10 cellular contexts compared by ENCODE assay signal in the genomic region with DNA sequence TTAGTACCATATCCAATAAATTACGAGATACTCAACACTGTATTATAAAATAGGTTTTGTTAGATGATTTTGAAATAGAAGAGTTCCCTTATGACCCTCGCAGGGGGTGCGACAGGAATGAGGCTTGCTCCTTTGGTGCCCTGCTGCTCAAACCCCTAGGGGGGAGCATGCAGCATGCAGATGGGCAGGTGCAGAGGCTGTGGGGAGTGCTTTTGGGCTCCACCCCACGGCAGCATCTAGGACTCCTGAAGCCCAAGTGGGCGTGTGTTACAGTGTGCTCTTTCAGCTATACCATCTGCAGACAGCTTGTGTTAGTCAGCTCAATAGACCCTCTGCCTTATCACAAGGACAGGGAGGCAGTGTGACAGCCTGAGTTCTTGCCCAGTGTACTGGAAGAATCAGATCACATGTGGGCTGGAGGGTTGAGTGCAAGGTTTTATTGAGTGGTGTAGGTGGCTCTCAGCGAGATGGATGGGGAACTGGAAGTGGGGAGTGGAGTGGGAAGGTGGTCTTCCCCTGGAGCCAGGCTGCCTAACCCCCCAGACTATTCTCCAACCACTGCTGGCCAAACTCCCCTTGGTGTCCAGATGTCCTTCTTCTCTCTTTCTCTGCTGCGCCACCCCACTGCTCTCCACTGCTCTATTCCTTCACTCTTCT. TPM values are rescaled to one million over a fixed set of nuclear protein-coding genes. Genes with fewer than 3 reads are reported as not detected.
DNase-seq lines count a peak whose midpoint lies in the region; ATAC-seq and TF ChIP-seq lines count a peak whose summit lies in the region.
"Had no signal": no experiment of that assay in that cellular context is flagged by ENCODE, and none has a peak within 500 bp of the region (broad histone marks: within the 10 kb centered on the region; RNA-seq: fewer than 3 reads in every experiment).

No MANE protein-coding gene starts in this region.

- H3K4me1 Mint-ChIP-seq in natural killer cell treated with Interleukin-12 subunit alpha and Interleukin-12 subunit beta and Interleukin-15 and Interleukin-18, amount 100 ng/mL, for 72 hours (ENCODE audit: low read depth in 2 of 2) = peaks cover 5 to 10% of the 10 kb centered on the region in 2 donors
- H3K4me1 Mint-ChIP-seq in type B pancreatic cell (ENCODE audit: unreplicated experiment) = peaks cover 4% of the 10 kb centered on the region
- H3K4me1 Mint-ChIP-seq in activated T-helper 1 cell treated with anti-CD3 and anti-CD28 coated beads, Interleukin-12 subunit alpha, Interleukin-12 subunit beta, Interleukin-2, Interleukin-4 antibody, amounts not matched to agents 30 ng/mL and 10 ng/mL and 1 ng/mL, durations not matched to agents 14 hours and 24 hours and 36 hours (ENCODE audit: low read depth) = peaks cover 14% of the 10 kb centered on the region
- H3K4me1 Mint-ChIP-seq: neural crest cell had no signal

- intact Hi-C loops in activated T-helper 1 cell treated with anti-CD3 and anti-CD28 coated beads, Interleukin-12 subunit alpha, Interleukin-12 subunit beta, Interleukin-2, Interleukin-4 antibody, amounts not matched to agents 30 ng/mL and 10 ng/mL and 1 ng/mL, durations not matched to agents 14 hours and 24 hours and 36 hours (cut with micrococcal nuclease) = loop anchor here (10.0 kb wide), 1 partner anchor 299 kb away; no protein-coding TSS in a partner anchor

- no peaks in the 10 kb centered on the region for H3K36me3 ChIP-seq in suprapubic skin

- H3K4me3 Mint-ChIP-seq in natural killer cell treated with Interleukin-12 subunit alpha and Interleukin-12 subunit beta and Interleukin-15 and Interleukin-18, amount 100 ng/mL, for 72 hours = no peak overlapping the region
- no peak overlapping the region for H3K4me3 Mint-ChIP-seq in type B pancreatic cell
- H3K4me3 Mint-ChIP-seq in activated T-helper 1 cell treated with anti-CD3 and anti-CD28 coated beads, Interleukin-12 subunit alpha, Interleukin-12 subunit beta, Interleukin-2, Interleukin-4 antibody, amounts not matched to agents 30 ng/mL and 10 ng/mL and 1 ng/mL, durations not matched to agents 14 hours and 24 hours and 36 hours = no peak overlapping the region
- H3K4me3 Mint-ChIP-seq: neural crest cell had no signal

- peak; percentile 82 for ATAC-seq in GM21737 (IDR thresholded peaks at IDR 0.05; ENCODE audit: unreplicated experiment)
- ATAC-seq in natural killer cell treated with Interleukin-12 subunit alpha and Interleukin-12 subunit beta and Interleukin-15 and Interleukin-18, amount 100 ng/mL, for 72 hours = peak; percentile 69 to 70

- no peak overlapping the region for H3K27ac Mint-ChIP-seq in natural killer cell treated with Interleukin-12 subunit alpha and Interleukin-12 subunit beta and Interleukin-15 and Interleukin-18, amount 100 ng/mL, for 72 hours
- no peak overlapping the region for H3K27ac Mint-ChIP-seq in type B pancreatic cell
- H3K27ac Mint-ChIP-seq in activated T-helper 1 cell treated with anti-CD3 and anti-CD28 coated beads, Interleukin-12 subunit alpha, Interleukin-12 subunit beta, Interleukin-2, Interleukin-4 antibody, amounts not matched to agents 30 ng/mL and 10 ng/mL and 1 ng/mL, durations not matched to agents 14 hours and 24 hours and 36 hours = no peak overlapping the region

- no peak overlapping the region for H3K27ac ChIP-seq in suprapubic skin

- peaks cover 23 to 28% of the 10 kb centered on the region in 2 donors for H3K27me3 Mint-ChIP-seq in natural killer cell treated with Interleukin-12 subunit alpha and Interleukin-12 subunit beta and Interleukin-15 and Interleukin-18, amount 100 ng/mL, for 72 hours
- H3K27me3 Mint-ChIP-seq in type B pancreatic cell = peaks cover 7% of the 10 kb centered on the region
- peaks cover 9% of the 10 kb centered on the region for H3K27me3 Mint-ChIP-seq in activated T-helper 1 cell treated with anti-CD3 and anti-CD28 coated beads, Interleukin-12 subunit alpha, Interleukin-12 subunit beta, Interleukin-2, Interleukin-4 antibody, amounts not matched to agents 30 ng/mL and 10 ng/mL and 1 ng/mL, durations not matched to agents 14 hours and 24 hours and 36 hours (ENCODE audit: insufficient read depth)

- TF ChIP-seq EP300 in suprapubic skin (IDR thresholded peaks at IDR 0.05) = no peak

- no peak for TF ChIP-seq POLR2A in suprapubic skin (IDR thresholded peaks at IDR 0.05)

- H3K36me3 Mint-ChIP-seq in natural killer cell treated with Interleukin-12 subunit alpha and Interleukin-12 subunit beta and Interleukin-15 and Interleukin-18, amount 100 ng/mL, for 72 hours = no peaks in the 10 kb centered on the region
- H3K36me3 Mint-ChIP-seq in type B pancreatic cell = no peaks in the 10 kb centered on the region
- H3K36me3 Mint-ChIP-seq in activated T-helper 1 cell treated with anti-CD3 and anti-CD28 coated beads, Interleukin-12 subunit alpha, Interleukin-12 subunit beta, Interleukin-2, Interleukin-4 antibody, amounts not matched to agents 30 ng/mL and 10 ng/mL and 1 ng/mL, durations not matched to agents 14 hours and 24 hours and 36 hours (ENCODE audit: low read depth) = no peaks in the 10 kb centered on the region

- peak; percentile 10 for DNase-seq in DMS153 (lab: John Stamatoyannopoulos, UW)
- no peak for DNase-seq in DMS153 treated with DMSO at 0.1 percent for 48 hours (lab: John Stamatoyannopoulos, UW; ENCODE audit: unreplicated experiment)
- DNase-seq in RKO (ENCODE audit: low spot score) = peak; percentile 38
- no peak for DNase-seq in natural killer cell treated with Interleukin-12 subunit alpha and Interleukin-12 subunit beta and Interleukin-15 and Interleukin-18, amount 100 ng/mL, for 72 hours (ENCODE audit: low spot score)
- DNase-seq in type B pancreatic cell (ENCODE audit: extremely low spot score, unreplicated experiment) = no peak
- DNase-seq in activated T-helper 1 cell treated with anti-CD3 and anti-CD28 coated beads, Interleukin-12 subunit alpha, Interleukin-12 subunit beta, Interleukin-2, Interleukin-4 antibody, amounts not matched to agents 30 ng/mL and 10 ng/mL and 1 ng/mL, durations not matched to agents 14 hours and 24 hours and 36 hours (ENCODE audit: low spot score) = no peak
- DNase-seq in suprapubic skin (ENCODE audit: low spot score in 2 of 2) = no peak
- DNase-seq: NCI-H1048 had no signal

- TF ChIP-seq CTCF in type B pancreatic cell (conservative IDR thresholded peaks at IDR 0.05) (no peak), suprapubic skin (IDR thresholded peaks at IDR 0.05) (no peak)

- H3K27me3 ChIP-seq in suprapubic skin = no peaks in the 10 kb centered on the region

- 75% methylated on average over 7 of the region's 7 CpGs for WGBS in suprapubic skin

- no peaks in the 10 kb centered on the region for H3K4me1 ChIP-seq in suprapubic skin

- no peak overlapping the region for H3K4me3 ChIP-seq in suprapubic skin

- no peaks in the 10 kb centered on the region for H3K9me3 Mint-ChIP-seq in natural killer cell treated with Interleukin-12 subunit alpha and Interleukin-12 subunit beta and Interleukin-15 and Interleukin-18, amount 100 ng/mL, for 72 hours
- no peaks in the 10 kb centered on the region for H3K9me3 Mint-ChIP-seq in type B pancreatic cell
- H3K9me3 Mint-ChIP-seq in activated T-helper 1 cell treated with anti-CD3 and anti-CD28 coated beads, Interleukin-12 subunit alpha, Interleukin-12 subunit beta, Interleukin-2, Interleukin-4 antibody, amounts not matched to agents 30 ng/mL and 10 ng/mL and 1 ng/mL, durations not matched to agents 14 hours and 24 hours and 36 hours = no peaks in the 10 kb centered on the region
- H3K9me3 Mint-ChIP-seq: neural crest cell had no signal

- H3K9me3 ChIP-seq in suprapubic skin = no peaks in the 10 kb centered on the region

RNA-seq across cellular contexts. Expression of gene MRC1, which starts 3.1 kb away (rescaled TPM):
- total RNA-seq in natural killer cell treated with Interleukin-12 subunit alpha and Interleukin-12 subunit beta and Interleukin-15 and Interleukin-18, amount 100 ng/mL, for 72 hours = not detected
- 0.74 and 0.80 TPM in 2 replicates for total RNA-seq in type B pancreatic cell (ENCODE audit: low replicate concordance)
- not detected in 2 replicates for total RNA-seq in activated T-helper 1 cell treated with anti-CD3 and anti-CD28 coated beads, Interleukin-12 subunit alpha, Interleukin-12 subunit beta, Interleukin-2, Interleukin-4 antibody, amounts not matched to agents 30 ng/mL and 10 ng/mL and 1 ng/mL, durations not matched to agents 14 hours and 24 hours and 36 hours
- 1 to 10 TPM; 3.3 to 9.8 (median 5.9) TPM for total RNA-seq in suprapubic skin
- total RNA-seq: neural crest cell had no signal

RNA-seq across cellular contexts. Expression of gene TMEM236, which starts 54.0 kb away (rescaled TPM):
- total RNA-seq in natural killer cell treated with Interleukin-12 subunit alpha and Interleukin-12 subunit beta and Interleukin-15 and Interleukin-18, amount 100 ng/mL, for 72 hours = under 1 TPM; 0.10 to 0.11 TPM
- total RNA-seq in type B pancreatic cell (ENCODE audit: low replicate concordance) (11.6 and 14.7 TPM in 2 replicates), suprapubic skin (under 1 TPM in 3 of 4 donors, not detected in 1; 0.11 to 0.39 (median 0.13) TPM)
- total RNA-seq in activated T-helper 1 cell treated with anti-CD3 and anti-CD28 coated beads, Interleukin-12 subunit alpha, Interleukin-12 subunit beta, Interleukin-2, Interleukin-4 antibody, amounts not matched to agents 30 ng/mL and 10 ng/mL and 1 ng/mL, durations not matched to agents 14 hours and 24 hours and 36 hours = 0.05 TPM in 1 of 2 replicates, not detected in the other
- total RNA-seq: neural crest cell had no signal

Comparison
In these comparisons a context has a peak if more than half of its experiments do, and no peak if none do; other contexts are left out.
1. DNase-seq: peak in DMS153 (single experiment) and RKO (single experiment); none in DMS153 treated with DMSO at 0.1 percent for 48 hours (single experiment), natural killer cell treated with Interleukin-12 subunit alpha and Interleukin-12 subunit beta and Interleukin-15 and Interleukin-18, amount 100 ng/mL, for 72 hours (single experiment), type B pancreatic cell (single experiment), activated T-helper 1 cell treated with anti-CD3 and anti-CD28 coated beads, Interleukin-12 subunit alpha, Interleukin-12 subunit beta, Interleukin-2, Interleukin-4 antibody, amounts not matched to agents 30 ng/mL and 10 ng/mL and 1 ng/mL, durations not matched to agents 14 hours and 24 hours and 36 hours (single experiment) and suprapubic skin (0 of 2).